Comparison of ENCODE assay signal across 18 cellular contexts in the genomic region with DNA sequence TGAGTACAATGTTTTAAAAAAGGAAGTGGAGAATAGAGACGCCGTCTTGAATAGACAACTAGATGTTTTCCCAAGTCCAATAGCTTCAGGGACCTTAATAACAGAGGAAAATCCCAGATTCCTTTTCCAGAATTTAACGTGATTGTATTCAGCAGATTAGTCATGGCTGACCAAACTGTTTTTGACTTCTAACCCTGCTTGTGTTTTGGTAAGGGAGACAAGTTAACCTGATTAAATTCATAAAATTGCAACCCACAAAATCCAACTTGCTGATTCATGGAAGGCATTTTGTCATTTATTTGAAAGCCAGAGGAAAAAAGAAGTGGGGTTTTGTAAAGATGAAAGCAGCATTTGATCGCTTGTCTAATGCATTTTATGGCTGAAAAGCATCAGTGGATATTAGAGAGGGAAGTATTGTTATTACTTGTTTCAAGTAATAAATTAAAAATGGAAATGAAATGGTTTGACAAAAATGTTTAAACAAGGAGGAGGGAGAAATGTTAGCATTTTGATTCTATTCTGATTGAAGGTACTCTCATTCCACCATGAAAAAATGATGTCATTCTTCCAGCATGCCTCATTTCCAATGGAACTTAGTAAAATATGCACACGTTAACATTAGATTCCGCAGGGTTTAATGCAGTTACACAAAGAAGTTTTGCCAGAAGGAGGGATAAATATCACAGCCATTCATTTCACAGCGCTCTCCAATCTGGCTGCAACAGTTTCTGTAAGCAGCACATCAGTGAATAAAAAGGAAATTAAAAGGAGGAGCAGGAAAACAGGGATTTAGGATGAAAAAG.
A peak's percentile ranks its signal among the peaks of the same experiment; 100 is the strongest.
DNase-seq lines count a peak whose midpoint lies in the region; ATAC-seq, FAIRE-seq and TF ChIP-seq lines count a peak whose summit lies in the region.
"Had no signal": no experiment of that assay in that cellular context is flagged by ENCODE, and none has a peak within 500 bp of the region (broad histone marks: within the 10 kb centered on the region; RNA-seq: fewer than 3 reads in every experiment).

No MANE protein-coding gene starts in this region.

- no peak overlapping the region for H3K56ac ChIP-seq in H9 (ENCODE audit: insufficient read length, low read depth, low read length)

- no peaks in the 10 kb centered on the region for H3K79me2 ChIP-seq in H9 (ENCODE audit: insufficient read depth, low read length)
- H3K79me2 ChIP-seq: hepatocyte had no signal

- H4K20me1 ChIP-seq in H9 (ENCODE audit: control insufficient read depth, insufficient read depth, insufficient read length) = no peaks in the 10 kb centered on the region
- H4K20me1 ChIP-seq: BLaER1 had no signal

- H3K27ac ChIP-seq in H9 (ENCODE audit: insufficient read length, low read depth, low read length) = no peak overlapping the region
- no peak overlapping the region for H3K27ac ChIP-seq in pancreas
- H3K27ac ChIP-seq: BLaER1, hepatocyte had no signal

- H3K9me3 Mint-ChIP-seq in H9 = no peaks in the 10 kb centered on the region

- ATAC-seq in pancreas = no peak
- ATAC-seq: activated naive CD8-positive, alpha-beta T cell treated with anti-CD3 and anti-CD28 coated beads, Interleukin-2, amount 50 U/mL, for 24 hours; effector memory CD8-positive, alpha-beta T cell; stimulated activated effector memory CD8-positive, alpha-beta T cell treated with anti-CD3 and anti-CD28 coated beads, Interleukin-12 subunit alpha, Interleukin-12 subunit beta, amount 100 ng/mL, for 72 hours had no signal

- peak overlapping the region; percentile 0 for H3K4me3 ChIP-seq in astrocyte of the spinal cord (ENCODE audit: low read depth, low read length)
- H3K4me3 ChIP-seq in pancreas = no peak overlapping the region
- H3K4me3 ChIP-seq: BLaER1, hepatocyte had no signal

- H2BK120ac ChIP-seq in H9 (ENCODE audit: low read depth, low read length, poor library complexity, severe bottlenecking) = no peak overlapping the region

- no peak overlapping the region for H2BK5ac ChIP-seq in H9 (ENCODE audit: insufficient read length, low read length)

- H3T11ph ChIP-seq in H9 (ENCODE audit: low read length) = no peak overlapping the region

- intact Hi-C loops in pancreas (cut with DNase I) = no loop called here

- no peak for TF ChIP-seq CTCF in H9 (conservative IDR thresholded peaks at IDR 0.05)
- TF ChIP-seq CTCF in astrocyte of the spinal cord (IDR thresholded peaks at IDR 0.05; ENCODE audit: low read depth, low read length) = no peak
- no peak for TF ChIP-seq CTCF in pancreas (IDR thresholded peaks at IDR 0.05)

- H2AK5ac ChIP-seq in H9 (ENCODE audit: insufficient read length, low read length) = no peak overlapping the region

- no peak overlapping the region for H4K5ac ChIP-seq in H9 (ENCODE audit: insufficient read length, low read depth, low read length)

- H3K36me3 ChIP-seq in pancreas = no peaks in the 10 kb centered on the region
- H3K36me3 ChIP-seq: BLaER1 had no signal

- peak overlapping the region in 2 of 3 experiments; percentile 4 to 26; a peak in 1 of 7 replicates for H3K27ac Mint-ChIP-seq in H9
- H3K27ac Mint-ChIP-seq: activated naive CD8-positive, alpha-beta T cell treated with anti-CD3 and anti-CD28 coated beads, Interleukin-2, amount 50 U/mL, for 24 hours; effector memory CD8-positive, alpha-beta T cell; memory B cell; stimulated activated effector memory CD8-positive, alpha-beta T cell treated with anti-CD3 and anti-CD28 coated beads, Interleukin-12 subunit alpha, Interleukin-12 subunit beta, amount 100 ng/mL, for 72 hours had no signal

- no peaks in the 10 kb centered on the region for H3K27me3 Mint-ChIP-seq in H9 (ENCODE audit: low read depth)
- H3K27me3 Mint-ChIP-seq: activated naive CD8-positive, alpha-beta T cell treated with anti-CD3 and anti-CD28 coated beads, Interleukin-2, amount 50 U/mL, for 24 hours; effector memory CD8-positive, alpha-beta T cell; memory B cell had no signal

- H2BK20ac ChIP-seq in H9 (ENCODE audit: low read depth, low read length, poor library complexity, severe bottlenecking) = no peak overlapping the region

- H3K4me2 ChIP-seq in H9 (ENCODE audit: insufficient read depth, insufficient read length, low read length) = no peak overlapping the region
- H3K4me2 ChIP-seq: BLaER1, hepatocyte had no signal

- H3K9me3 ChIP-seq in H9 (ENCODE audit: control insufficient read depth, low read depth, low read length) (no peaks in the 10 kb centered on the region), pancreas (no peaks in the 10 kb centered on the region)
- H3K9me3 ChIP-seq: BLaER1 had no signal

- no peak overlapping the region for H2AFZ ChIP-seq in H9 (ENCODE audit: low read length)
- H2AFZ ChIP-seq: hepatocyte had no signal

- H3K23ac ChIP-seq in H9 (ENCODE audit: insufficient read length, low read depth, low read length) = no peak overlapping the region

- H3K18ac ChIP-seq in H9 (ENCODE audit: insufficient read length, low read depth, low read length) = no peak overlapping the region

- no peaks in the 10 kb centered on the region for H3K23me2 ChIP-seq in H9 (ENCODE audit: insufficient read length, low read depth, low read length, poor library complexity, severe bottlenecking)

- H3K4me3 Mint-ChIP-seq in H9 = no peak overlapping the region
- H3K4me3 Mint-ChIP-seq: activated naive CD8-positive, alpha-beta T cell treated with anti-CD3 and anti-CD28 coated beads, Interleukin-2, amount 50 U/mL, for 24 hours; effector memory CD8-positive, alpha-beta T cell; memory B cell; stimulated activated effector memory CD8-positive, alpha-beta T cell treated with anti-CD3 and anti-CD28 coated beads, Interleukin-12 subunit alpha, Interleukin-12 subunit beta, amount 100 ng/mL, for 72 hours had no signal

- no peaks in the 10 kb centered on the region for H3K4me1 ChIP-seq in H9 (ENCODE audit: insufficient read depth, low read length)
- no peaks in the 10 kb centered on the region for H3K4me1 ChIP-seq in pancreas
- H3K4me1 ChIP-seq: BLaER1 had no signal

- H4K8ac ChIP-seq in H9 (replicated peaks; ENCODE audit: insufficient read length, low read depth, low read length) = no peak overlapping the region

- H3K36me3 Mint-ChIP-seq in H9 (ENCODE audit: insufficient read depth in 1 of 3, low read depth in 3 of 3) = no peaks in the 10 kb centered on the region
- H3K36me3 Mint-ChIP-seq: memory B cell; stimulated activated effector memory CD8-positive, alpha-beta T cell treated with anti-CD3 and anti-CD28 coated beads, Interleukin-12 subunit alpha, Interleukin-12 subunit beta, amount 100 ng/mL, for 72 hours had no signal

- H3K4ac ChIP-seq in H9 (ENCODE audit: low read depth, low read length) = no peak overlapping the region

- in situ Hi-C loops in ACHN (cut with HindIII; ENCODE audit: low pct_ligation_motif_present, low pct_unique_long_range_greater_than_20kb, low sequenced_read_pairs) = no loop called here
- in situ Hi-C loops in astrocyte of the spinal cord (cut with HindIII; ENCODE audit: low sequenced_read_pairs) = no loop called here

- no peak overlapping the region for H2BK12ac ChIP-seq in H9 (ENCODE audit: insufficient read length, low read depth, low read length)

- peaks cover 7 to 11% of the 10 kb centered on the region in 2 experiments for H3K4me1 Mint-ChIP-seq in H9
- H3K4me1 Mint-ChIP-seq: activated naive CD8-positive, alpha-beta T cell treated with anti-CD3 and anti-CD28 coated beads, Interleukin-2, amount 50 U/mL, for 24 hours; memory B cell; stimulated activated effector memory CD8-positive, alpha-beta T cell treated with anti-CD3 and anti-CD28 coated beads, Interleukin-12 subunit alpha, Interleukin-12 subunit beta, amount 100 ng/mL, for 72 hours had no signal

- H3K27me3 ChIP-seq in H9 (ENCODE audit: insufficient read depth, low read length) = no peaks in the 10 kb centered on the region
- H3K27me3 ChIP-seq in pancreas = no peaks in the 10 kb centered on the region
- H3K27me3 ChIP-seq: BLaER1, hepatocyte had no signal

- peak; percentile 50 for DNase-seq in ACHN
- no peak for DNase-seq in H9
- DNase-seq in astrocyte of the spinal cord (ENCODE audit: low read depth, low spot score) = peak; percentile 74
- DNase-seq in kidney glomerular epithelial cell (lab: John Stamatoyannopoulos, UW) = peak; percentile 58
- no peak for DNase-seq in T-helper 2 cell
- no peak for DNase-seq in pancreas
- DNase-seq in NCI-H524 treated with DMSO at 0.1 percent for 48 hours (lab: John Stamatoyannopoulos, UW) = no peak
- no peak for DNase-seq in cerebellar nuclear complex (lab: John Stamatoyannopoulos, UW)
- DNase-seq: activated naive CD8-positive, alpha-beta T cell treated with anti-CD3 and anti-CD28 coated beads, Interleukin-2, amount 50 U/mL, for 24 hours; effector memory CD8-positive, alpha-beta T cell; KBM-7; NCI-H1694 treated with DMSO at 0.1 percent for 48 hours; SIG-M5; stimulated activated CD4-positive, alpha-beta T cell treated with anti-CD3 and anti-CD28 coated beads, Interleukin-2, amount 100 ng/mL, for 48 hours had no signal

- H2BK15ac ChIP-seq in H9 (ENCODE audit: low read depth, low read length) = no peak overlapping the region

- FAIRE-seq in pancreas (lab: Jason Lieb, UNC) = no peak

- no CpG with 5 or more reads among the region's 7 CpGs for WGBS in H9 (ENCODE audit: extremely low coverage, insufficient read length, low lambda C conversion rate)
- WGBS in pancreas, 2 donors = 57 to 74% methylated on average over 7 of the region's 7 CpGs

- H4K91ac ChIP-seq in H9 (ENCODE audit: insufficient read length, low read depth, low read length) = no peak overlapping the region

- H3K14ac ChIP-seq in H9 (ENCODE audit: insufficient read depth, low read length) = no peak overlapping the region

- H3K9ac ChIP-seq in H9 (ENCODE audit: extremely low read depth, insufficient read length, low read length) = no peak overlapping the region
- H3K9ac ChIP-seq: BLaER1 had no signal

- no peaks in the 10 kb centered on the region for H3K79me1 ChIP-seq in H9 (ENCODE audit: insufficient read depth, low read depth, low read length, poor library complexity, severe bottlenecking)

Comparison
In these comparisons a context has a peak if more than half of its experiments do, and no peak if none do; other contexts are left out.
1. DNase-seq: peak in ACHN (single experiment), astrocyte of the spinal cord (single experiment) and kidney glomerular epithelial cell (single experiment); none in H9 (single experiment), T-helper 2 cell (0 of 5), pancreas (0 of 6), NCI-H524 treated with DMSO at 0.1 percent for 48 hours (single experiment) and cerebellar nuclear complex (0 of 2).